In genomic region chr1:153932593-153933131, GRCh38 we compare ENCODE assay signal across 14 cellular contexts.
"Had no signal": no experiment of that assay in that cellular context is flagged by ENCODE, and none has a peak within 500 bp of the region (broad histone marks: within the 10 kb centered on the region; RNA-seq: fewer than 3 reads in every experiment).

No MANE protein-coding gene starts in this region.

- H2AFZ ChIP-seq: hepatocyte had no signal

- H3K27me3 ChIP-seq: foreskin keratinocyte, hepatocyte, left lung, right atrium auricular region, upper lobe of left lung had no signal

- H3K27ac ChIP-seq: foreskin keratinocyte, hepatocyte, left lung, prostate gland, right atrium auricular region, thoracic aorta, upper lobe of left lung had no signal

- H3K4me2 ChIP-seq: hepatocyte had no signal

- DNase-seq: activated CD4-positive, alpha-beta T cell treated with anti-CD3 and anti-CD28 coated beads for 36 hours; activated CD4-positive, alpha-beta T cell treated with anti-CD3 and anti-CD28 coated beads, Interleukin-2, amount 50 U/mL, for 48 hours; activated CD8-positive, alpha-beta memory T cell treated with anti-CD3 and anti-CD28 coated beads, Interleukin-2, amount 10 ng/mL, durations not matched to agents 7 days and 5 days; activated T-cell treated with anti-CD3 and anti-CD28 coated beads, Interleukin-2, amount 50 U/mL, for 1 hour; effector memory CD4-positive, alpha-beta T cell; foreskin keratinocyte; midbrain; stimulated activated CD4-positive, alpha-beta T cell treated with anti-CD3 and anti-CD28 coated beads, Interleukin-2, amount 100 ng/mL, for 48 hours had no signal

- H3K4me1 ChIP-seq: foreskin keratinocyte, prostate gland had no signal

- H3K9me3 ChIP-seq: left lung, prostate gland, right atrium auricular region, thoracic aorta, upper lobe of left lung had no signal

- ATAC-seq: activated CD4-positive, alpha-beta T cell treated with anti-CD3 and anti-CD28 coated beads for 36 hours; activated CD8-positive, alpha-beta memory T cell treated with anti-CD3 and anti-CD28 coated beads, Interleukin-2, amount 10 ng/mL, durations not matched to agents 7 days and 5 days; foreskin keratinocyte; left lung had no signal

- H3K4me3 ChIP-seq: hepatocyte, left lung, prostate gland, right atrium auricular region, thoracic aorta, upper lobe of left lung had no signal

- H3K79me2 ChIP-seq: hepatocyte had no signal
